1 cellular context compared by ENCODE assay signal in the genomic region with DNA sequence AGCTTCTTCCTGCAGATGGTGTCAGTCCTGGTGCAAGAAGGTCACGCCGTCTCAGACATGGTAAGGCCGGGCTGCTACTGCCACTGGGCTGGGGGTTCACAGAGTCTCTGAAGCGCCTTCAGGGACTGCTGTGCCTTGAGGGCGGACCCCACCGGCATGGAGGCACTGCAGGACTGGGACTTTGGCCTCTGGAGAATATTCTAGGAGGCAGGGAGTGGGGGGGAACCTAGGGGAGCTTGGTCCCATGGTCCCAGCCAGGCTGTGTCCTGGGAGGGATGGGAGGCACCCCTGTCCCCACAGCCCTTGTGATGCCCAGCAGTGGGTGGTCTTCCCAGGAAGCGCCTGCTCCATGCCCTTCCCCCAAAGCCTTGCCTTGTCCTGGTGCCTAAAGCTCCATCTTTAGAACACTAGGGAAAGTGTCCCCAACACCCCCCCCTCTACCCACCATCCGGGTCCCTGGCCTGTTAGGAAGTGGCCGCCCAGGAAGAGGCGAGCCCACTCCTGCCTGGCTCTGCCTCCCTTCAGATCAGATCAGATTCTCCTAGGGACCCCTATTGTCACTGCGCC.
TF ChIP-seq lines count a peak whose summit lies in the region.

No MANE protein-coding gene starts in this region.

TF ChIP-seq in WTC11, 78 proteins besides CTCF, POLR2A, EP300 and RAD21 (continued from another document):
- TF ChIP-seq IRF2 (CRISPR knock-in tag; IDR thresholded peaks at IDR 0.05; ENCODE audit: borderline replicate concordance, low read depth), result no peak
- TF ChIP-seq ATF2 (CRISPR knock-in tag; IDR thresholded peaks at IDR 0.05; ENCODE audit: borderline replicate concordance, low read depth), result no peak
- TF ChIP-seq CDX4 (CRISPR knock-in tag; IDR thresholded peaks at IDR 0.05; ENCODE audit: borderline replicate concordance), result no peak
- no peak for TF ChIP-seq ERG (CRISPR knock-in tag; IDR thresholded peaks at IDR 0.05)
- no peak for TF ChIP-seq FOXJ3 (CRISPR knock-in tag; IDR thresholded peaks at IDR 0.05; ENCODE audit: borderline replicate concordance)
- TF ChIP-seq, protein P1, sequence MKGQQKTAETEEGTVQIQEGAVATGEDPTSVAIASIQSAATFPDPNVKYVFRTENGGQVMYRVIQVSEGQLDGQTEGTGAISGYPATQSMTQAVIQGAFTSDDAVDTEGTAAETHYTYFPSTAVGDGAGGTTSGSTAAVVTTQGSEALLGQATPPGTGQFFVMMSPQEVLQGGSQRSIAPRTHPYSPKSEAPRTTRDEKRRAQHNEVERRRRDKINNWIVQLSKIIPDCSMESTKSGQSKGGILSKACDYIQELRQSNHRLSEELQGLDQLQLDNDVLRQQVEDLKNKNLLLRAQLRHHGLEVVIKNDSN (CRISPR knock-in tag; IDR thresholded peaks at IDR 0.05), result no peak
- no peak for TF ChIP-seq NFATC4 (CRISPR knock-in tag; IDR thresholded peaks at IDR 0.05)
- TF ChIP-seq ZNF423 (CRISPR knock-in tag; IDR thresholded peaks at IDR 0.05), result no peak
- TF ChIP-seq NR3C1 (CRISPR knock-in tag; conservative IDR thresholded peaks at IDR 0.05; ENCODE audit: low read depth), result no peak
- no peak for TF ChIP-seq MYBL2 (CRISPR knock-in tag; IDR thresholded peaks at IDR 0.05)
- TF ChIP-seq KAT7 (CRISPR knock-in tag; IDR thresholded peaks at IDR 0.05; ENCODE audit: borderline replicate concordance), result no peak
- TF ChIP-seq, protein P2, sequence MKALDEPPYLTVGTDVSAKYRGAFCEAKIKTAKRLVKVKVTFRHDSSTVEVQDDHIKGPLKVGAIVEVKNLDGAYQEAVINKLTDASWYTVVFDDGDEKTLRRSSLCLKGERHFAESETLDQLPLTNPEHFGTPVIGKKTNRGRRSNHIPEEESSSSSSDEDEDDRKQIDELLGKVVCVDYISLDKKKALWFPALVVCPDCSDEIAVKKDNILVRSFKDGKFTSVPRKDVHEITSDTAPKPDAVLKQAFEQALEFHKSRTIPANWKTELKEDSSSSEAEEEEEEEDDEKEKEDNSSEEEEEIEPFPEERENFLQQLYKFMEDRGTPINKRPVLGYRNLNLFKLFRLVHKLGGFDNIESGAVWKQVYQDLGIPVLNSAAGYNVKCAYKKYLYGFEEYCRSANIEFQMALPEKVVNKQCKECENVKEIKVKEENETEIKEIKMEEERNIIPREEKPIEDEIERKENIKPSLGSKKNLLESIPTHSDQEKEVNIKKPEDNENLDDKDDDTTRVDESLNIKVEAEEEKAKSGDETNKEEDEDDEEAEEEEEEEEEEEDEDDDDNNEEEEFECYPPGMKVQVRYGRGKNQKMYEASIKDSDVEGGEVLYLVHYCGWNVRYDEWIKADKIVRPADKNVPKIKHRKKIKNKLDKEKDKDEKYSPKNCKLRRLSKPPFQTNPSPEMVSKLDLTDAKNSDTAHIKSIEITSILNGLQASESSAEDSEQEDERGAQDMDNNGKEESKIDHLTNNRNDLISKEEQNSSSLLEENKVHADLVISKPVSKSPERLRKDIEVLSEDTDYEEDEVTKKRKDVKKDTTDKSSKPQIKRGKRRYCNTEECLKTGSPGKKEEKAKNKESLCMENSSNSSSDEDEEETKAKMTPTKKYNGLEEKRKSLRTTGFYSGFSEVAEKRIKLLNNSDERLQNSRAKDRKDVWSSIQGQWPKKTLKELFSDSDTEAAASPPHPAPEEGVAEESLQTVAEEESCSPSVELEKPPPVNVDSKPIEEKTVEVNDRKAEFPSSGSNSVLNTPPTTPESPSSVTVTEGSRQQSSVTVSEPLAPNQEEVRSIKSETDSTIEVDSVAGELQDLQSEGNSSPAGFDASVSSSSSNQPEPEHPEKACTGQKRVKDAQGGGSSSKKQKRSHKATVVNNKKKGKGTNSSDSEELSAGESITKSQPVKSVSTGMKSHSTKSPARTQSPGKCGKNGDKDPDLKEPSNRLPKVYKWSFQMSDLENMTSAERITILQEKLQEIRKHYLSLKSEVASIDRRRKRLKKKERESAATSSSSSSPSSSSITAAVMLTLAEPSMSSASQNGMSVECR (CRISPR knock-in tag; IDR thresholded peaks at IDR 0.05; ENCODE audit: borderline replicate concordance), result no peak
